In the genomic region with DNA sequence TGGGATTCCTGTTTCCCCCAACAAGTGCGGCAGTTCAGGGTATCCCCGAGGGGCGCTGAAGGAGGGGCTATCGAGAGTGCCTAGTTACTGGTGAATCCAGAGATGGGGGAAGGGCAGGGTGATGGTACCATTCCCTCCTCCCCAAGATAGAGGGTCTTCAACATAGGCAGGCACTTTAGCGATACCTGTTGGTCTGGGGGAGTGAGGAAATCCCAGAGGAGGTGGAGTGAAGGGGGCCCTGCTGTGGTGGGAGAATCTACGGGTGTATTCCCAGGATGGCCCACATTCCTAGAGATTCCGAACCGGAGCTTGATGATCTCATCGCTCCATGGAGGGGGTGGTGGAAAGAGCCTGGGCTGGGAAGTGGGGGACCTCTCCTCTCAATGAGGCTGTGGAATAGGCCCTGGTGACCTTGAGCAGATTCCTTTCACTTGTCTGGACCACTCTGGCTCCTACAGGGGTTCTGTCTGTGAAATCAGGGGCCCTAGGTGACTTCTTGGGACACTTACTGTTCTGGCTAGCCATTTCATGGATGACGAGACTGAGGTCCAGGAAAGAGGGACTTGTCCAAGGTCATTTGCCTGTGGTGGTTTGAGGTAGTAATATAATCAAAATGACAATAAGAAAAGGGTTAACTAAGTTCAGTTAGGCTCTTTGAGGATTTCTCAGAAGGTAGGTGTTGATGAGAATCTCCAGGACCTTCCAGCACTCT, we compare ENCODE assay signal across 11 cellular contexts. TPM values are rescaled to one million over a fixed set of nuclear protein-coding genes. Genes with fewer than 3 reads are reported as not detected.
A peak's percentile ranks its signal among the peaks of the same experiment; 100 is the strongest.
DNase-seq lines count a peak whose midpoint lies in the region; ATAC-seq and TF ChIP-seq lines count a peak whose summit lies in the region.
"Had no signal": no experiment of that assay in that cellular context is flagged by ENCODE, and none has a peak within 500 bp of the region (broad histone marks: within the 10 kb centered on the region; RNA-seq: fewer than 3 reads in every experiment).

No MANE protein-coding gene starts in this region.

- H3K4me1 ChIP-seq in BE2C (no peaks in the 10 kb centered on the region; the same call in 1 of the 2 replicates), ovary (ENCODE audit: insufficient read depth) (peaks cover 7% of the 10 kb centered on the region)

- no peaks in the 10 kb centered on the region for H3K36me3 ChIP-seq in BE2C
- H3K36me3 ChIP-seq in SK-N-MC (ENCODE audit: insufficient read depth, low read length) = no peaks in the 10 kb centered on the region
- no peaks in the 10 kb centered on the region for H3K36me3 ChIP-seq in ovary

- H3K27ac ChIP-seq in SK-N-MC (no peak overlapping the region), ovary (peak overlapping the region; percentile 54 to 73)

- WGBS in ovary, 3 donors = 17 to 26% (median 25%) methylated on average over 10 of the region's 10 CpGs

- DNase-seq in BE2C (no peak), SK-N-MC (ENCODE audit: low read depth, low spot score) (no peak), foreskin fibroblast (no peak), ovary (peak; percentile 52 to 62 (median 59)), C1 segment of cervical spinal cord (lab: John Stamatoyannopoulos, UW) (no peak), GM19238 (ENCODE audit: insufficient read length, low spot score) (no peak), EL (no peak)
- DNase-seq: activated naive CD8-positive, alpha-beta T cell treated with anti-CD3 and anti-CD28 coated beads, Interleukin-2, amount 10 ng/mL, durations not matched to agents 7 days and 5 days; NCI-H2107 had no signal

- H3K4me3 ChIP-seq in BE2C (ENCODE audit: low read depth, low read length) = peak overlapping the region; percentile 60
- H3K4me3 ChIP-seq in SK-N-MC = peak overlapping the region; percentile 85
- peak overlapping the region; percentile 17 to 46 for H3K4me3 ChIP-seq in foreskin fibroblast (ENCODE audit: low read depth in 1 of 2, low read length in 2 of 2)
- peak overlapping the region; percentile 47 for H3K4me3 ChIP-seq in ovary

- no peak for ATAC-seq in HG02610 (IDR thresholded peaks at IDR 0.05; ENCODE audit: unreplicated experiment)

- H3K9me3 ChIP-seq in BE2C (no peaks in the 10 kb centered on the region), SK-N-MC (ENCODE audit: low read depth, low read length) (no peaks in the 10 kb centered on the region), ovary (no peaks in the 10 kb centered on the region)

- no peak for TF ChIP-seq POLR2A in ovary (IDR thresholded peaks at IDR 0.05)

- H3K9ac ChIP-seq in SK-N-MC (ENCODE audit: insufficient read length) = no peak overlapping the region

- no peak for TF ChIP-seq EP300 in ovary (IDR thresholded peaks at IDR 0.05)

- H3K27me3 ChIP-seq in BE2C = no peaks in the 10 kb centered on the region
- H3K27me3 ChIP-seq in ovary = no peaks in the 10 kb centered on the region

- intact Hi-C loops in ovary (cut with DNase I) = no loop called here

- TF ChIP-seq CTCF in BE2C (IDR thresholded peaks at IDR 0.05; ENCODE audit: low read depth, low read length) (no peak), foreskin fibroblast (IDR thresholded peaks at IDR 0.05; ENCODE audit: low read depth, low read length) (no peak), ovary (IDR thresholded peaks at IDR 0.05) (no peak)

RNA-seq across cellular contexts. Expression of gene SYNC, which starts 52.7 kb away (rescaled TPM):
- not detected for polyA plus RNA-seq in BE2C (2012; ENCODE audit: insufficient read depth, insufficient read length, low read depth)
- 10 to 100 TPM in 3 of 7 donors, 1 to 10 TPM in 4; 3.2 to 13.5 (median 9.8) TPM for total RNA-seq in ovary
- 10 to 100 TPM in 1 of 2 donors, 1 to 10 TPM in 1; 3.0 to 10.6 TPM for polyA plus RNA-seq in ovary
- total RNA-seq: activated naive CD8-positive, alpha-beta T cell treated with anti-CD3 and anti-CD28 coated beads, Interleukin-2, amount 10 ng/mL, durations not matched to agents 7 days and 5 days had no signal
- polyA plus RNA-seq: immature natural killer cell had no signal

Comparison
In these comparisons a context has a peak if more than half of its experiments do, and no peak if none do; other contexts are left out.
1. DNase-seq: peak in ovary (5 of 5); none in BE2C (single experiment), SK-N-MC (single experiment), foreskin fibroblast (0 of 2), C1 segment of cervical spinal cord (0 of 14), GM19238 (single experiment) and EL (single experiment).
2. H3K4me3 ChIP-seq: peak in every context shown above with its lines; median percentile 85 in SK-N-MC; 60 in BE2C; 47 in ovary; 32 in foreskin fibroblast.